In genomic region chr5:119288364-119289047, GRCh38 we compare ENCODE assay signal across 8 cellular contexts.
DNase-seq lines count a peak whose midpoint lies in the region; ATAC-seq and TF ChIP-seq lines count a peak whose summit lies in the region.

No MANE protein-coding gene starts in this region.

- CTCF ChIA-PET in activated CD8-positive, alpha-beta memory T cell treated with anti-CD3 and anti-CD28 coated beads, Interleukin-2, amount 10 ng/mL, durations not matched to agents 7 days and 5 days (lab: Charles Lee), result interaction anchor here (0.6 to 2.7 kb wide), 7 partner anchors 10 to 266 kb away, joined by 3 to 13 read pairs (median 3); no protein-coding TSS in a partner anchor

- no peaks in the 10 kb centered on the region for H3K27me3 Mint-ChIP-seq in activated CD8-positive, alpha-beta memory T cell treated with anti-CD3 and anti-CD28 coated beads, Interleukin-2, amount 10 ng/mL, durations not matched to agents 7 days and 5 days

- H3K27me3 ChIP-seq in RWPE2 (ENCODE audit: insufficient read depth, poor library complexity, severe bottlenecking) (no peaks in the 10 kb centered on the region), subcutaneous abdominal adipose tissue (ENCODE audit: control insufficient read depth in 5 of 5, insufficient read depth in 4 of 5, low read length in 5 of 5) (no peaks in the 10 kb centered on the region)

- peaks cover 87% of the 10 kb centered on the region for H3K4me1 Mint-ChIP-seq in activated CD8-positive, alpha-beta memory T cell treated with anti-CD3 and anti-CD28 coated beads, Interleukin-2, amount 10 ng/mL, durations not matched to agents 7 days and 5 days

- peak overlapping the region; percentile 95 for H3K27ac ChIP-seq in RWPE2 (ENCODE audit: poor library complexity, severe bottlenecking)
- peak overlapping the region; percentile 65 for H3K27ac ChIP-seq in subcutaneous abdominal adipose tissue (ENCODE audit: low read depth, low read length)

- peaks cover 2% of the 10 kb centered on the region for H3K9me3 Mint-ChIP-seq in activated CD8-positive, alpha-beta memory T cell treated with anti-CD3 and anti-CD28 coated beads, Interleukin-2, amount 10 ng/mL, durations not matched to agents 7 days and 5 days (ENCODE audit: low read depth)

- H3K9me3 ChIP-seq in RWPE2 (ENCODE audit: severe bottlenecking) (no peaks in the 10 kb centered on the region), subcutaneous abdominal adipose tissue (ENCODE audit: control insufficient read depth in 5 of 5, low read length in 5 of 5) (no peaks in the 10 kb centered on the region)

- H3K4me3 Mint-ChIP-seq in activated CD8-positive, alpha-beta memory T cell treated with anti-CD3 and anti-CD28 coated beads, Interleukin-2, amount 10 ng/mL, durations not matched to agents 7 days and 5 days, result peak overlapping the region; percentile 69

- no peak for DNase-seq in activated CD8-positive, alpha-beta memory T cell treated with anti-CD3 and anti-CD28 coated beads, Interleukin-2, amount 10 ng/mL, durations not matched to agents 7 days and 5 days
- no peak for DNase-seq in activated CD8-positive, alpha-beta memory T cell treated with anti-CD3 and anti-CD28 coated beads, Interleukin-2, amount 50 U/mL, for 4 hours
- DNase-seq in RWPE2 (ENCODE audit: low spot score) (no peak), epithelial cell of esophagus (ENCODE audit: low read depth) (peak; percentile 71), middle frontal gyrus (ENCODE audit: extremely low spot score, low spot score) (no peak)

- TF ChIP-seq CTCF in RWPE2 (IDR thresholded peaks at IDR 0.05; ENCODE audit: poor library complexity, severe bottlenecking) (no peak), epithelial cell of esophagus (IDR thresholded peaks at IDR 0.05; ENCODE audit: insufficient read depth, low read depth, low read length, missing control alignments) (no peak)

- H3K4me1 ChIP-seq in RWPE2 (ENCODE audit: insufficient read depth, poor library complexity, severe bottlenecking) (peaks cover 50% of the 10 kb centered on the region), subcutaneous abdominal adipose tissue (ENCODE audit: control insufficient read depth in 5 of 5, insufficient read depth in 5 of 5, low read length in 5 of 5) (peaks cover 7 to 63% (median 44%) of the 10 kb centered on the region in 5 donors)

- H3K4me3 ChIP-seq in RWPE2 (ENCODE audit: severe bottlenecking), result no peak overlapping the region
- H3K4me3 ChIP-seq in epithelial cell of esophagus (ENCODE audit: low read length), result no peak overlapping the region
- no peak overlapping the region for H3K4me3 ChIP-seq in subcutaneous abdominal adipose tissue (ENCODE audit: low read depth in 1 of 5, low read length in 5 of 5)

- peaks cover 31% of the 10 kb centered on the region for H3K36me3 Mint-ChIP-seq in activated CD8-positive, alpha-beta memory T cell treated with anti-CD3 and anti-CD28 coated beads, Interleukin-2, amount 10 ng/mL, durations not matched to agents 7 days and 5 days

- peaks cover 3% of the 10 kb centered on the region; the same call in 1 of the 2 replicates for H3K36me3 ChIP-seq in RWPE2 (ENCODE audit: low read depth)
- no peaks in the 10 kb centered on the region for H3K36me3 ChIP-seq in subcutaneous abdominal adipose tissue (ENCODE audit: control insufficient read depth in 5 of 5, insufficient read depth in 5 of 5, low read length in 5 of 5)

- ATAC-seq in activated CD8-positive, alpha-beta memory T cell treated with anti-CD3 and anti-CD28 coated beads, Interleukin-2, amount 10 ng/mL, durations not matched to agents 7 days and 5 days, result peak; percentile 13
- ATAC-seq in RWPE2 (ENCODE audit: low read depth), result peak; percentile 34
- ATAC-seq in GM21529 (IDR thresholded peaks at IDR 0.05; ENCODE audit: unreplicated experiment), result no peak
- ATAC-seq in HG03442 (IDR thresholded peaks at IDR 0.05; ENCODE audit: unreplicated experiment), result no peak

- H3K9ac ChIP-seq in subcutaneous abdominal adipose tissue (ENCODE audit: low read length in 5 of 5), result peak overlapping the region in 1 of 5 donors; percentile 21

- peak overlapping the region; percentile 92 for H3K27ac Mint-ChIP-seq in activated CD8-positive, alpha-beta memory T cell treated with anti-CD3 and anti-CD28 coated beads, Interleukin-2, amount 10 ng/mL, durations not matched to agents 7 days and 5 days

Comparison
In these comparisons a context has a peak if more than half of its experiments do, and no peak if none do; other contexts are left out.
1. ATAC-seq: peak in activated CD8-positive, alpha-beta memory T cell treated with anti-CD3 and anti-CD28 coated beads, Interleukin-2, amount 10 ng/mL, durations not matched to agents 7 days and 5 days (single experiment) and RWPE2 (single experiment); none in GM21529 (single experiment) and HG03442 (single experiment).